7 cellular contexts compared by ENCODE assay signal in genomic region chr2:85611705-85612587, GRCh38. TPM values are rescaled to one million over a fixed set of nuclear protein-coding genes. Genes with fewer than 3 reads are reported as not detected.
DNase-seq lines count a peak whose midpoint lies in the region; ATAC-seq, FAIRE-seq and TF ChIP-seq lines count a peak whose summit lies in the region.

TSS of gene C2orf68 (minus strand) at chr2:85612066. CDS start at chr2:85611984, 82 bp downstream.

- H3K27me3 ChIP-seq in astrocyte (ENCODE audit: insufficient read depth, low read length) (no peaks in the 10 kb centered on the region), hepatocyte (no peaks in the 10 kb centered on the region)

- H3K4me1 ChIP-seq in astrocyte (ENCODE audit: insufficient read depth, low read length), result peaks cover 9% of the 10 kb centered on the region
- peaks cover 9% of the 10 kb centered on the region for H3K4me1 ChIP-seq in hepatocyte (ENCODE audit: insufficient read depth)

- H3K4me2 ChIP-seq in astrocyte (ENCODE audit: low read length) (peak within 1 kb of the TSS; percentile 100), hepatocyte (peak within 1 kb of the TSS; percentile 84)

- H3K9me3 ChIP-seq in astrocyte (ENCODE audit: insufficient read depth, low read depth, low read length), result no peaks in the 10 kb centered on the region
- H3K9me3 ChIP-seq in hepatocyte (ENCODE audit: low read depth), result no peaks in the 10 kb centered on the region

- FAIRE-seq in astrocyte (lab: Jason Lieb, UNC), result no peak

- DNase-seq in NCI-H2029 (lab: John Stamatoyannopoulos, UW) (peak; percentile 77), T1000 (lab: John Stamatoyannopoulos, UW) (peak; percentile 75), astrocyte (ENCODE audit: low read depth) (peak; percentile 76), hepatocyte (ENCODE audit: low spot score) (peak; percentile 94), retina (peak; percentile 96)

- WGBS in hepatocyte (ENCODE audit: low lambda C conversion rate, missing lambda C conversion rate), result 17% methylated on average over 52 of the region's 73 CpGs

- peak within 1 kb of the TSS; percentile 77 for H2AFZ ChIP-seq in astrocyte (ENCODE audit: low read depth, low read length)
- H2AFZ ChIP-seq in hepatocyte, result peak within 1 kb of the TSS; percentile 66

- peaks cover 57% of the 10 kb centered on the region for H3K79me2 ChIP-seq in astrocyte (ENCODE audit: insufficient read depth, low read length)
- peaks cover 37% of the 10 kb centered on the region for H3K79me2 ChIP-seq in hepatocyte

- peaks cover 4% of the 10 kb centered on the region for H3K36me3 Mint-ChIP-seq in astrocyte (ENCODE audit: low read depth, unreplicated experiment)

- H3K4me3 Mint-ChIP-seq in astrocyte (ENCODE audit: unreplicated experiment), result peak within 1 kb of the TSS; percentile 99

- TF ChIP-seq POLR2A in GM18505 (IDR thresholded peaks at IDR 0.05; ENCODE audit: borderline replicate concordance, extremely low read depth, insufficient read depth, insufficient read length), result peak; percentile 86

- H3K9me3 Mint-ChIP-seq in astrocyte (ENCODE audit: unreplicated experiment), result no peaks in the 10 kb centered on the region

- peak within 1 kb of the TSS; percentile 91 for H3K27ac Mint-ChIP-seq in astrocyte (ENCODE audit: unreplicated experiment)

- peaks cover 28% of the 10 kb centered on the region for H3K4me1 Mint-ChIP-seq in astrocyte (ENCODE audit: low read depth, unreplicated experiment)

- H4K20me1 ChIP-seq in astrocyte (ENCODE audit: insufficient read depth, low read length) (peaks cover 24% of the 10 kb centered on the region), hepatocyte (ENCODE audit: insufficient read depth, poor library complexity, severe bottlenecking) (peaks cover 2% of the 10 kb centered on the region)

- ATAC-seq in GM18505 (IDR thresholded peaks at IDR 0.05; ENCODE audit: unreplicated experiment) (peak; percentile 71), HG02870 (IDR thresholded peaks at IDR 0.05; ENCODE audit: unreplicated experiment) (peak; percentile 72)

- H3K36me3 ChIP-seq in astrocyte (ENCODE audit: insufficient read depth, low read length), result peaks cover 15% of the 10 kb centered on the region
- H3K36me3 ChIP-seq in hepatocyte (replicated peaks; ENCODE audit: insufficient read depth, low read depth), result no peaks in the 10 kb centered on the region

- no peaks in the 10 kb centered on the region for H3K27me3 Mint-ChIP-seq in astrocyte (ENCODE audit: low read depth, unreplicated experiment)

- H3K9me2 ChIP-seq in hepatocyte (replicated peaks; ENCODE audit: insufficient read depth), result no peaks in the 10 kb centered on the region

- H3K27ac ChIP-seq in astrocyte (ENCODE audit: low read depth, low read length) (peak within 1 kb of the TSS; percentile 69), hepatocyte (peak within 1 kb of the TSS; percentile 82)

- H3K4me3 ChIP-seq in astrocyte (ENCODE audit: insufficient read depth, low read depth, low read length) (peak within 1 kb of the TSS; percentile 90), hepatocyte (peak within 1 kb of the TSS; percentile 53)

- H3K9ac ChIP-seq in astrocyte (ENCODE audit: low read length), result peak within 1 kb of the TSS; percentile 93

- TF ChIP-seq CTCF in astrocyte (IDR thresholded peaks at IDR 0.05; ENCODE audit: insufficient read depth, low read depth, low read length) (no peak), hepatocyte (IDR thresholded peaks at IDR 0.05; ENCODE audit: poor library complexity) (no peak)

RNA-seq across cellular contexts. Expression of gene C2orf68, which starts in this region (rescaled TPM):
- total RNA-seq in astrocyte, result 14.3 and 17.8 TPM in 2 replicates
- 21.6 and 23.1 TPM in 2 replicates for total RNA-seq in hepatocyte
- 28.3 and 28.4 TPM in 2 replicates for polyA plus RNA-seq in hepatocyte

Comparison
In these comparisons a context has a peak if more than half of its experiments do, and no peak if none do; other contexts are left out.
1. Peak in every context shown above with its lines: DNase-seq, ATAC-seq, H3K4me3 ChIP-seq and H3K27ac ChIP-seq.